ENCODE assay signal across 30 cellular contexts in the genomic region with DNA sequence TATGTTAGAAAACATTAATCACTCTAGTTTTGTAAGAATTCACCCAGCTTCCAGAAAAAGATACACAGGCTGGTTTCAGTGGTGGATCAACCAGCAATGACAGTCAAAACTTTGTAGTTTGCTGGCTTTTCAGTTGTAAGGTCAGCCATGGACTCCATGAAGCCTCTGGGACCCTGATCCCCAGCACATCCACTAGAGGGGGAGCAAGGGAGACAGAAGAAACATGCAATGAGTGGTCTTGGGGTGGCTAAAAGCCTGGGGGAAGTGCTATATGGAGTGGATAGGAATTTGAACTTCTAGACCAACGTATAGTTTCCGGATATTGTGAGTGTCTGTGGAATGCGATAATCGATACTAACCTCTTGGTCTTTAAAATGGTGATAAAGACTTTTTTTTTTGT.
DNase-seq lines count a peak whose midpoint lies in the region; ATAC-seq, FAIRE-seq and TF ChIP-seq lines count a peak whose summit lies in the region.
"Had no signal": no experiment of that assay in that cellular context is flagged by ENCODE, and none has a peak within 500 bp of the region (broad histone marks: within the 10 kb centered on the region; RNA-seq: fewer than 3 reads in every experiment).

No MANE protein-coding gene starts in this region.

- H3K4me1 Mint-ChIP-seq in endodermal cell = peaks cover 4% of the 10 kb centered on the region
- H3K4me1 Mint-ChIP-seq: activated naive CD4-positive, alpha-beta T cell treated with anti-CD3 and anti-CD28 coated beads, Interleukin-2, amount 10 ng/mL, durations not matched to agents 7 days and 5 days; nephron had no signal

- no peak overlapping the region for H3K4me3 Mint-ChIP-seq in endodermal cell
- H3K4me3 Mint-ChIP-seq: activated B cell treated with CpG ODN at 0.5 μM for 24 hours; activated naive CD4-positive, alpha-beta T cell treated with anti-CD3 and anti-CD28 coated beads, Interleukin-2, amount 10 ng/mL, durations not matched to agents 7 days and 5 days; activated T-helper 1 cell treated with anti-CD3 and anti-CD28 coated beads, Interleukin-12 subunit alpha, Interleukin-12 subunit beta, Interleukin-2, Interleukin-4 antibody, amounts not matched to agents 30 ng/mL and 10 ng/mL and 1 ng/mL, durations not matched to agents 14 hours and 24 hours and 36 hours; nephron had no signal

- H3K27ac Mint-ChIP-seq in endodermal cell = no peak overlapping the region
- H3K27ac Mint-ChIP-seq: activated B cell treated with CpG ODN at 0.5 μM for 24 hours; activated naive CD4-positive, alpha-beta T cell treated with anti-CD3 and anti-CD28 coated beads, Interleukin-2, amount 10 ng/mL, durations not matched to agents 7 days and 5 days; activated T-helper 1 cell treated with anti-CD3 and anti-CD28 coated beads, Interleukin-12 subunit alpha, Interleukin-12 subunit beta, Interleukin-2, Interleukin-4 antibody, amounts not matched to agents 30 ng/mL and 10 ng/mL and 1 ng/mL, durations not matched to agents 14 hours and 24 hours and 36 hours; nephron had no signal

- no peak for FAIRE-seq in frontal cortex (lab: Jason Lieb, UNC)
- FAIRE-seq: bronchial epithelial cell had no signal

- peak overlapping the region; percentile 49 to 69 (median 62); a peak in 21 of 22 replicates for H3K4me2 ChIP-seq in BLaER1 treated with 17β-estradiol and CSF1 and Interleukin-3, amounts not matched to agents 10 nM and 100 nM
- H3K4me2 ChIP-seq: PC-9, smooth muscle cell had no signal

- H4K20me1 ChIP-seq in BLaER1 treated with 17β-estradiol and CSF1 and Interleukin-3, amounts not matched to agents 10 nM and 100 nM = peaks cover 0 to 39% (median 0%) of the 10 kb centered on the region in 11 experiments; a peak in 6 of 22 replicates

- no peaks in the 10 kb centered on the region for H3K27me3 Mint-ChIP-seq in endodermal cell (ENCODE audit: insufficient read depth)
- H3K27me3 Mint-ChIP-seq: activated B cell treated with CpG ODN at 0.5 μM for 24 hours; activated naive CD4-positive, alpha-beta T cell treated with anti-CD3 and anti-CD28 coated beads, Interleukin-2, amount 10 ng/mL, durations not matched to agents 7 days and 5 days had no signal

- H3K4me1 ChIP-seq in BLaER1 treated with 17β-estradiol and CSF1 and Interleukin-3, amounts not matched to agents 10 nM and 100 nM = peaks cover 42 to 73% (median 63%) of the 10 kb centered on the region in 10 experiments
- no peaks in the 10 kb centered on the region for H3K4me1 ChIP-seq in endodermal cell (ENCODE audit: control insufficient read depth, insufficient read depth, low read length)
- H3K4me1 ChIP-seq: colonic mucosa, heart right ventricle, lower lobe of right lung, stomach, tibial artery had no signal

- no peaks in the 10 kb centered on the region for H3K27me3 ChIP-seq in BLaER1 treated with 17β-estradiol and CSF1 and Interleukin-3, amounts not matched to agents 10 nM and 100 nM
- no peaks in the 10 kb centered on the region for H3K27me3 ChIP-seq in H7 (ENCODE audit: control insufficient read depth, insufficient read depth, low read length)
- H3K27me3 ChIP-seq in endodermal cell (ENCODE audit: control insufficient read depth, insufficient read depth, low read length, poor library complexity, severe bottlenecking) = no peaks in the 10 kb centered on the region
- H3K27me3 ChIP-seq: colonic mucosa, ovary, stomach, tibial artery had no signal

- ATAC-seq in HG02840 (IDR thresholded peaks at IDR 0.05; ENCODE audit: low FRiP score, unreplicated experiment) = no peak
- no peak for ATAC-seq in GM21825 (IDR thresholded peaks at IDR 0.05; ENCODE audit: unreplicated experiment)
- ATAC-seq: heart right ventricle, lower lobe of right lung had no signal

- DNase-seq in H7 (peak; percentile 7), OCI-M1 (lab: John Stamatoyannopoulos, UW) (peak; percentile 8), endodermal cell (peak; percentile 62), NCI-H345 treated with DMSO at 0.1 percent for 48 hours (lab: John Stamatoyannopoulos, UW; ENCODE audit: unreplicated experiment) (no peak), frontal cortex (ENCODE audit: low spot score in 2 of 2) (no peak)
- DNase-seq: activated B cell treated with CpG ODN at 0.5 μM for 24 hours; activated CD8-positive, alpha-beta memory T cell treated with anti-CD3 and anti-CD28 coated beads, Interleukin-2, amount 50 U/mL, for 4 hours; activated naive CD4-positive, alpha-beta T cell treated with anti-CD3 and anti-CD28 coated beads, Interleukin-2, amount 10 ng/mL, durations not matched to agents 7 days and 5 days; colonic mucosa; effector CD8-positive, alpha-beta T cell; heart right ventricle; lower lobe of right lung; NCI-H1092 treated with DMSO at 0.1 percent for 48 hours; NCI-H1930; NCI-H226; NCI-H774; ovary; PC-9; SHP77; stimulated activated CD4-positive, alpha-beta T cell treated with anti-CD3 and anti-CD28 coated beads, Interleukin-2, amount 100 ng/mL, for 24 hours; stomach; T-helper 9 cell; tibial artery had no signal

- H3K9me3 ChIP-seq in BLaER1 treated with 17β-estradiol and CSF1 and Interleukin-3, amounts not matched to agents 10 nM and 100 nM (replicated peaks in 1 of 11) = peaks cover 4 to 42% (median 24%) of the 10 kb centered on the region in 11 experiments; a peak in 19 of 22 replicates
- no peaks in the 10 kb centered on the region for H3K9me3 ChIP-seq in endodermal cell (ENCODE audit: control insufficient read depth, low read length)
- H3K9me3 ChIP-seq: colonic mucosa, heart right ventricle, lower lobe of right lung, ovary, stomach, tibial artery had no signal

- TF ChIP-seq CTCF in endodermal cell (conservative IDR thresholded peaks at IDR 0.05) = peak; percentile 67

- peaks cover 30% of the 10 kb centered on the region for H3K9me3 Mint-ChIP-seq in endodermal cell
- H3K9me3 Mint-ChIP-seq: activated B cell treated with CpG ODN at 0.5 μM for 24 hours; activated naive CD4-positive, alpha-beta T cell treated with anti-CD3 and anti-CD28 coated beads, Interleukin-2, amount 10 ng/mL, durations not matched to agents 7 days and 5 days; activated T-helper 1 cell treated with anti-CD3 and anti-CD28 coated beads, Interleukin-12 subunit alpha, Interleukin-12 subunit beta, Interleukin-2, Interleukin-4 antibody, amounts not matched to agents 30 ng/mL and 10 ng/mL and 1 ng/mL, durations not matched to agents 14 hours and 24 hours and 36 hours had no signal

- H3K27ac ChIP-seq in BLaER1 treated with 17β-estradiol and CSF1 and Interleukin-3, amounts not matched to agents 10 nM and 100 nM = peak overlapping the region in 10 of 11 experiments; percentile 44 to 76 (median 72); a peak in 20 of 22 replicates
- H3K27ac ChIP-seq in endodermal cell (ENCODE audit: low read depth, low read length) = no peak overlapping the region
- H3K27ac ChIP-seq: colonic mucosa, heart right ventricle, lower lobe of right lung, ovary, PC-9, stomach, tibial artery had no signal

- H3K36me3 ChIP-seq in BLaER1 treated with 17β-estradiol and CSF1 and Interleukin-3, amounts not matched to agents 10 nM and 100 nM = peaks cover 0 to 30% (median 11%) of the 10 kb centered on the region in 11 experiments; a peak in 9 of 22 replicates
- H3K36me3 ChIP-seq in H7 (replicated peaks; ENCODE audit: control insufficient read depth, insufficient read depth, low read length) = no peaks in the 10 kb centered on the region
- no peaks in the 10 kb centered on the region for H3K36me3 ChIP-seq in endodermal cell (ENCODE audit: control insufficient read depth, insufficient read depth, low read length)
- H3K36me3 ChIP-seq: colonic mucosa, heart right ventricle, lower lobe of right lung, ovary, stomach, tibial artery had no signal

- H3K36me3 Mint-ChIP-seq in endodermal cell (ENCODE audit: low read depth) = no peaks in the 10 kb centered on the region
- H3K36me3 Mint-ChIP-seq: activated naive CD4-positive, alpha-beta T cell treated with anti-CD3 and anti-CD28 coated beads, Interleukin-2, amount 10 ng/mL, durations not matched to agents 7 days and 5 days had no signal

- H3K4me3 ChIP-seq in BLaER1 treated with 17β-estradiol and CSF1 and Interleukin-3, amounts not matched to agents 10 nM and 100 nM = no peak overlapping the region; a peak in 1 of 20 replicates
- H3K4me3 ChIP-seq in H7 (ENCODE audit: insufficient read depth, low read depth, low read length) (no peak overlapping the region), endodermal cell (ENCODE audit: low read length) (no peak overlapping the region)
- H3K4me3 ChIP-seq: colonic mucosa, heart right ventricle, lower lobe of right lung, ovary, PC-9, smooth muscle cell, stomach, tibial artery had no signal

- H3K9ac ChIP-seq in BLaER1 treated with 17β-estradiol and CSF1 and Interleukin-3, amounts not matched to agents 10 nM and 100 nM = peak overlapping the region in 6 of 11 experiments; percentile 20 to 47 (median 36); a peak in 9 of 22 replicates
- H3K9ac ChIP-seq in endodermal cell (ENCODE audit: extremely low read depth, low read length, poor library complexity, severe bottlenecking) = no peak overlapping the region

- 98% methylated on average over 4 of the region's 4 CpGs; no CpG with 5 or more reads in 1 of the 2 experiments for WGBS in endodermal cell (ENCODE audit: insufficient coverage in 1 of 2, insufficient read length in 1 of 2), 2 experiments

Comparison
In these comparisons a context has a peak if more than half of its experiments do, and no peak if none do; other contexts are left out.
1. DNase-seq: peak in H7 (single experiment), OCI-M1 (single experiment) and endodermal cell (single experiment); none in NCI-H345 treated with DMSO at 0.1 percent for 48 hours (single experiment) and frontal cortex (0 of 2).